ENCODE assay signal across 26 cellular contexts in the genomic region with DNA sequence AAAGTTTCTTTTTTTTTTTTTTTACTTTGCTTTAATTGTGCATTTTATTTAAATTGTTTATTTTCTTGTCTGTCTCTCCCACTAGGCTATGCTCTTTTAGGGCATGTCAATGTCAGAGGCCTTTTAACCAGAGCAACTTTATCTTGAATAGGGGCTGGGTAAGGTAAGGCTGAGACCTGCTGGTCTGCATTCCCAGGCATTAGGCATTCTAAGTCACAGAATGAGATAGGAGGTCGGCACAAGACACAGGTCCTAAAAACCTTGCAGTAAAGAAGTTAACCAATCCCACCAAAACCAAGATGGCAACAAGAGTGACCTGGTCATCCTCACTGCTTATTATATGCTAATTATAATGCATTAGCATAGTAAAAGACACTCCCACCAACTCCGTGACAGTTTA. TPM values are rescaled to one million over a fixed set of nuclear protein-coding genes. Genes with fewer than 3 reads are reported as not detected.
DNase-seq lines count a peak whose midpoint lies in the region; FAIRE-seq and TF ChIP-seq lines count a peak whose summit lies in the region.
"Had no signal": no experiment of that assay in that cellular context is flagged by ENCODE, and none has a peak within 500 bp of the region (broad histone marks: within the 10 kb centered on the region; RNA-seq: fewer than 3 reads in every experiment).

No MANE protein-coding gene starts in this region.

- no peak overlapping the region for H4K8ac ChIP-seq in mesendoderm (ENCODE audit: low read depth, low read length)

- H3K4me1 Mint-ChIP-seq in Caco-2 (ENCODE audit: low read depth, unreplicated experiment), result peaks cover 31% of the 10 kb centered on the region
- H3K4me1 Mint-ChIP-seq: CD14-positive monocyte had no signal

- H3K4ac ChIP-seq in mesendoderm (ENCODE audit: low read depth, low read length), result no peak overlapping the region

- H3K79me2 ChIP-seq in mesendoderm (ENCODE audit: control insufficient read depth, insufficient read depth, low read length), result no peaks in the 10 kb centered on the region

- no TSS peak for BruUV-seq in Caco-2 (replicated peaks; lab: Mats Ljungman, UMichigan)

- H2AK5ac ChIP-seq in mesendoderm (ENCODE audit: low read length), result no peak overlapping the region

- H3K4me1 ChIP-seq in Caco-2 (peaks cover 27% of the 10 kb centered on the region), mesendoderm (ENCODE audit: control insufficient read depth, low read depth, low read length) (no peaks in the 10 kb centered on the region)
- H3K4me1 ChIP-seq: A549, BE2C had no signal

- no peak overlapping the region for H3K27ac Mint-ChIP-seq in Caco-2 (ENCODE audit: unreplicated experiment)
- H3K27ac Mint-ChIP-seq: CD14-positive monocyte; CD4-positive, alpha-beta T cell; CD8-positive, alpha-beta memory T cell had no signal

- no peak overlapping the region for H4K5ac ChIP-seq in mesendoderm (ENCODE audit: low read length)

- H3K4me3 ChIP-seq in Caco-2 (ENCODE audit: low read depth, low read length) (no peak overlapping the region), mesendoderm (ENCODE audit: low read length) (no peak overlapping the region)
- H3K4me3 ChIP-seq: A549; BLaER1 treated with 17β-estradiol and CSF1 and Interleukin-3, amounts not matched to agents 10 nM and 100 nM; GM23248 had no signal

- H3K27ac ChIP-seq in mesendoderm (ENCODE audit: low read depth, low read length), result no peak overlapping the region
- H3K27ac ChIP-seq: A549; BLaER1 treated with 17β-estradiol and CSF1 and Interleukin-3, amounts not matched to agents 10 nM and 100 nM; GM23248 had no signal

- no peaks in the 10 kb centered on the region for H3K36me3 ChIP-seq in Caco-2 (ENCODE audit: control insufficient read depth, insufficient read depth, low read length)
- H3K36me3 ChIP-seq in mesendoderm (ENCODE audit: control insufficient read depth, insufficient read depth, low read length), result no peaks in the 10 kb centered on the region
- H3K36me3 ChIP-seq: BE2C; BLaER1 treated with 17β-estradiol and CSF1 and Interleukin-3, amounts not matched to agents 10 nM and 100 nM had no signal

- H3K56ac ChIP-seq in mesendoderm (ENCODE audit: low read length), result no peak overlapping the region

- H2BK5ac ChIP-seq in mesendoderm (ENCODE audit: low read length), result no peak overlapping the region

- no peak overlapping the region for H3K18ac ChIP-seq in mesendoderm (ENCODE audit: low read length)

- FAIRE-seq in G401.6 (lab: Jason Lieb, UNC), result peak; percentile 72
- FAIRE-seq: A549, GM12892, GM19239, H1 had no signal

- no peaks in the 10 kb centered on the region for H3K27me3 Mint-ChIP-seq in Caco-2 (ENCODE audit: insufficient read depth, unreplicated experiment)

- H3K4me2 ChIP-seq in mesendoderm (ENCODE audit: low read length), result no peak overlapping the region
- H3K4me2 ChIP-seq: A549; BLaER1 treated with 17β-estradiol and CSF1 and Interleukin-3, amounts not matched to agents 10 nM and 100 nM had no signal

- peaks cover 10% of the 10 kb centered on the region for H3K9me3 Mint-ChIP-seq in Caco-2 (ENCODE audit: unreplicated experiment)
- H3K9me3 Mint-ChIP-seq: CD4-positive, alpha-beta T cell had no signal

- intact Hi-C loops in Caco-2 (cut with micrococcal nuclease; ENCODE audit: unreplicated experiment), result loop anchor here (2.0 to 5.0 kb wide), 2 partner anchors 81 to 100 kb away; no protein-coding TSS in a partner anchor

- H3K27me3 ChIP-seq in Caco-2 (replicated peaks; ENCODE audit: control insufficient read depth, insufficient read depth, low read length) (no peaks in the 10 kb centered on the region), mesendoderm (ENCODE audit: insufficient read depth, low read length, poor library complexity) (no peaks in the 10 kb centered on the region)
- H3K27me3 ChIP-seq: BLaER1 treated with 17β-estradiol and CSF1 and Interleukin-3, amounts not matched to agents 10 nM and 100 nM had no signal

- POLR2A ChIA-PET in Caco-2 (lab: Charles Lee), result no interaction called here
- POLR2A ChIA-PET in GM10248 (lab: Yijun Ruan, JAX), result no interaction called here

- H2BK15ac ChIP-seq in mesendoderm (replicated peaks; ENCODE audit: low read depth), result no peak overlapping the region

- WGBS in mesendoderm (ENCODE audit: extremely low coverage, insufficient coverage, low lambda C conversion rate), result no CpG with 5 or more reads among the region's 2 CpGs

- peak; percentile 57 to 64 for DNase-seq in Caco-2
- peak; percentile 62 for DNase-seq in cerebellar cortex (ENCODE audit: low spot score)
- DNase-seq in mesendoderm, result peak; percentile 40
- no peak for DNase-seq in cerebellum (ENCODE audit: low spot score)
- DNase-seq in GM10248 (ENCODE audit: extremely low spot score), result no peak
- no peak for DNase-seq in activated naive CD4-positive, alpha-beta T cell treated with anti-CD3 and anti-CD28 coated beads, Interleukin-2, amount 50 U/mL, for 16 hours
- DNase-seq: 8988T; ACHN; AML-193; BE2C; Calu3; CD4-positive, alpha-beta T cell; CD8-positive, alpha-beta memory T cell; DMS53; DND-41; GF-D8; GM23248; H7; HCEC 1CT had no signal

- H3K23ac ChIP-seq in mesendoderm (ENCODE audit: low read length), result no peak overlapping the region

- no peaks in the 10 kb centered on the region for H3K79me1 ChIP-seq in mesendoderm (ENCODE audit: low read length)

- TF ChIP-seq CTCF in Caco-2 (IDR thresholded peaks at IDR 0.05; ENCODE audit: insufficient read depth in 1 of 2, low read depth in 1 of 2, low read length in 1 of 2, severe bottlenecking in 1 of 2, unreplicated experiment in 1 of 2), result no peak
- TF ChIP-seq CTCF in GM10248 (IDR thresholded peaks at IDR 0.05; ENCODE audit: control extremely low read depth, extremely low read depth, low read depth, missing control alignments), result no peak

- H3K9ac ChIP-seq in mesendoderm (ENCODE audit: low read length), result no peak overlapping the region
- H3K9ac ChIP-seq: BLaER1 treated with 17β-estradiol and CSF1 and Interleukin-3, amounts not matched to agents 10 nM and 100 nM; GM23248 had no signal

- no peaks in the 10 kb centered on the region for H3K36me3 Mint-ChIP-seq in Caco-2 (ENCODE audit: insufficient read depth, unreplicated experiment)
- H3K36me3 Mint-ChIP-seq: CD14-positive monocyte; CD8-positive, alpha-beta memory T cell had no signal

- no peak overlapping the region for H3K4me3 Mint-ChIP-seq in Caco-2 (ENCODE audit: unreplicated experiment)
- H3K4me3 Mint-ChIP-seq: CD14-positive monocyte; CD4-positive, alpha-beta T cell; CD8-positive, alpha-beta memory T cell had no signal

- H2BK120ac ChIP-seq in mesendoderm (ENCODE audit: low read depth, low read length), result no peak overlapping the region

- CTCF ChIA-PET in Caco-2 (lab: Charles Lee) (no interaction called here), GM10248 (lab: Yijun Ruan, JAX) (no interaction called here)

- H3K9me3 ChIP-seq in Caco-2, result no peaks in the 10 kb centered on the region
- H3K9me3 ChIP-seq: A549; BE2C; BLaER1 treated with 17β-estradiol and CSF1 and Interleukin-3, amounts not matched to agents 10 nM and 100 nM had no signal

RNA-seq across cellular contexts. Expression of a gene that starts 46.9 kb away (rescaled TPM):
- total RNA-seq in Caco-2 (2022) (50.2 and 52.1 TPM in 2 replicates), cerebellum (169 TPM)
- polyA plus RNA-seq in mesendoderm (2013, experiment 1 of 2), result 25.4 TPM
- 32.2 TPM for polyA plus RNA-seq in mesendoderm (2013, experiment 2 of 2)
- polyA plus RNA-seq: CD14-positive monocyte had no signal

Comparison
In these comparisons a context has a peak if more than half of its experiments do, and no peak if none do; other contexts are left out.
1. DNase-seq: peak in Caco-2 (2 of 2), cerebellar cortex (single experiment) and mesendoderm (single experiment); none in cerebellum (single experiment), GM10248 (single experiment) and activated naive CD4-positive, alpha-beta T cell treated with anti-CD3 and anti-CD28 coated beads, Interleukin-2, amount 50 U/mL, for 16 hours (single experiment).